In the genomic region with DNA sequence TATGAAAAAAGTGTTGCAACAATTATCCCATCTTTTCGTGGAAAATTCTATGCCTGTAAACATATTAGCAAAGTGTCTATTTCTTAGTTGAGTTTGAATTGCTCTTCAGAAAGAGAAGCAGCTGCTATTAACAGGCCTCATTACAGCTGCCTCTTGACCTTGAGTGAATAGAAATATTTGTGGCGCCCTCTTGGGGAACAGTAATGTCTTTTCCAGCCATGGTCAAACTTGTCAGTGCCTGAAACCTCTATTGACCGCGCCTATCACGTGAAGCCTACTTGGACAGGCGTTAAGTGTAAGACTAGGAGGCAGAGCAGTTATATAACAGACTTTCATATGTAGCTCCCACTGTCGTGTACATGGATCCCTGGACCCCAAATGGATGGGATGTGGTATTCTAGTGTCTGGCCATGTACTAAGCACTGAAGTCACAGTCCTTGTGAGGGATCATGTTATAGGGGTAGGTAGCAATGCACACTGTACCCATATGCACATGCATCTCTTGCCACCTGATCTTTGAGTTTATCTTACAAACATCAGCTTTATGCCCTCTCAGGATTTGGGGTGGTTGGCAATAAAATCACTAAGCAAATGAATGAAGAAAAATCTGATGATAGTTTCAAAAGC, we compare ENCODE assay signal across 10 cellular contexts.
A peak's percentile ranks its signal among the peaks of the same experiment; 100 is the strongest.
DNase-seq lines count a peak whose midpoint lies in the region; ATAC-seq and TF ChIP-seq lines count a peak whose summit lies in the region.
"Had no signal": no experiment of that assay in that cellular context is flagged by ENCODE, and none has a peak within 500 bp of the region (broad histone marks: within the 10 kb centered on the region; RNA-seq: fewer than 3 reads in every experiment).

No MANE protein-coding gene starts in this region.

- H3K4me3 ChIP-seq in PC-3 (ENCODE audit: low read length) (no peak overlapping the region), fibroblast of villous mesenchyme (ENCODE audit: low read depth, low read length) (no peak overlapping the region), skeletal muscle cell (ENCODE audit: low read depth, low read length) (no peak overlapping the region), aorta (ENCODE audit: low read length in 2 of 2) (no peak overlapping the region)

- no peaks in the 10 kb centered on the region for H3K27me3 ChIP-seq in PC-3 (ENCODE audit: low read length)
- no peaks in the 10 kb centered on the region for H3K27me3 ChIP-seq in aorta (ENCODE audit: control insufficient read depth in 1 of 2, insufficient read depth in 2 of 2, low read length in 1 of 2)
- H3K27me3 ChIP-seq: neutrophil had no signal

- no peaks in the 10 kb centered on the region for H3K4me1 ChIP-seq in PC-3 (ENCODE audit: insufficient read depth, low read length)
- no peaks in the 10 kb centered on the region for H3K4me1 ChIP-seq in aorta (ENCODE audit: control insufficient read depth in 1 of 2, insufficient read depth in 2 of 2, low read length in 2 of 2)

- H3K36me3 ChIP-seq in PC-3 (ENCODE audit: low read depth, low read length) (no peaks in the 10 kb centered on the region), aorta (ENCODE audit: control insufficient read depth in 1 of 2, insufficient read depth in 2 of 2, low read length in 1 of 2) (no peaks in the 10 kb centered on the region)

- peak; percentile 88 for ATAC-seq in GM21447 (IDR thresholded peaks at IDR 0.05; ENCODE audit: unreplicated experiment)
- peak; percentile 97 for ATAC-seq in PC-3
- no peak for ATAC-seq in aorta (ENCODE audit: low FRiP score)

- no peak overlapping the region for H3K27ac ChIP-seq in PC-3 (ENCODE audit: low read length)
- no peak overlapping the region for H3K27ac ChIP-seq in aorta (ENCODE audit: low read depth in 1 of 2, low read length in 2 of 2)
- H3K27ac ChIP-seq: neutrophil had no signal

- TF ChIP-seq CTCF in PC-3 (conservative IDR thresholded peaks at IDR 0.05; ENCODE audit: low read depth, low read length) (peak; percentile 77), fibroblast of villous mesenchyme (IDR thresholded peaks at IDR 0.05; ENCODE audit: insufficient read depth, low read depth, low read length) (peak; percentile 57)

- no peaks in the 10 kb centered on the region for H3K79me2 ChIP-seq in PC-3 (ENCODE audit: low read length)

- no peak overlapping the region for H2AFZ ChIP-seq in PC-3 (ENCODE audit: low read length)

- no peaks in the 10 kb centered on the region for H4K20me1 ChIP-seq in PC-3 (ENCODE audit: low read length)

- POLR2A ChIA-PET in PC-3 (lab: Charles Lee; ENCODE audit: unreplicated experiment): no interaction called here

- no peaks in the 10 kb centered on the region for H3F3A ChIP-seq in PC-3 (ENCODE audit: low read length, unreplicated experiment)

- H3K9me3 ChIP-seq in PC-3 (ENCODE audit: low read length) (no peaks in the 10 kb centered on the region), aorta (ENCODE audit: control insufficient read depth, low read length) (no peaks in the 10 kb centered on the region)
- H3K9me3 ChIP-seq: neutrophil had no signal

- H3K9me2 ChIP-seq in PC-3 (replicated peaks; ENCODE audit: low read length): no peaks in the 10 kb centered on the region

- H3K9ac ChIP-seq in PC-3 (ENCODE audit: low read length): no peak overlapping the region

- intact Hi-C loops in PC-3 (cut with micrococcal nuclease): loop anchor here (1.0 kb wide), 2 partner anchors 68 to 312 kb away; no protein-coding TSS in a partner anchor
- intact Hi-C loops in aorta (cut with DNase I): no loop called here

- WGBS in aorta, 2 donors: 65 to 66% methylated on average over 7 of the region's 7 CpGs

- CTCF ChIA-PET in PC-3 (lab: Charles Lee): interaction anchor here (0.7 to 1.8 kb wide), 2 partner anchors 67 to 78 kb away, joined by 4 to 21 read pairs; no protein-coding TSS in a partner anchor

- no peak overlapping the region for H3K4me2 ChIP-seq in PC-3 (ENCODE audit: low read length)

- no TSS peak for BruUV-seq in PC-3 (replicated peaks; lab: Mats Ljungman, UMichigan)

- DNase-seq in EL: peak; percentile 54
- DNase-seq in HT1080 (ENCODE audit: low read depth): peak; percentile 55
- peak; percentile 63 for DNase-seq in PC-3
- peak; percentile 52 for DNase-seq in fibroblast of villous mesenchyme (ENCODE audit: low read depth)
- DNase-seq in skeletal muscle cell (ENCODE audit: low read depth): peak; percentile 16
- no peak for DNase-seq in aorta
- no peak for DNase-seq in HuH-7 (ENCODE audit: low spot score)
- DNase-seq: activated B cell treated with CpG ODN at 0.5 μM for 24 hours had no signal

Comparison
In these comparisons a context has a peak if more than half of its experiments do, and no peak if none do; other contexts are left out.
1. DNase-seq: peak in EL (single experiment), HT1080 (single experiment), PC-3 (single experiment), fibroblast of villous mesenchyme (single experiment) and skeletal muscle cell (single experiment); none in aorta (0 of 2) and HuH-7 (single experiment).